Comparison of ENCODE assay signal across 1 cellular context in genomic region chr2:172467382-172467781, GRCh38.
TF ChIP-seq lines count a peak whose summit lies in the region.

No MANE protein-coding gene starts in this region.

TF ChIP-seq in SK-N-SH treated with all-trans-retinoic acid at 6 μM for 48 hours, 23 proteins besides CTCF, POLR2A, EP300 and RAD21 (continued from another document):
- no peak for TF ChIP-seq TSHZ2 (CRISPR knock-in tag; IDR thresholded peaks at IDR 0.05)
- no peak for TF ChIP-seq PPARA (CRISPR knock-in tag; IDR thresholded peaks at IDR 0.05; ENCODE audit: borderline replicate concordance)
- TF ChIP-seq CSDC2 (CRISPR knock-in tag; IDR thresholded peaks at IDR 0.05) = no peak
- no peak for TF ChIP-seq POU6F1 (CRISPR knock-in tag; IDR thresholded peaks at IDR 0.05; ENCODE audit: borderline replicate concordance, low read depth)
